12 cellular contexts compared by ENCODE assay signal in the genomic region with DNA sequence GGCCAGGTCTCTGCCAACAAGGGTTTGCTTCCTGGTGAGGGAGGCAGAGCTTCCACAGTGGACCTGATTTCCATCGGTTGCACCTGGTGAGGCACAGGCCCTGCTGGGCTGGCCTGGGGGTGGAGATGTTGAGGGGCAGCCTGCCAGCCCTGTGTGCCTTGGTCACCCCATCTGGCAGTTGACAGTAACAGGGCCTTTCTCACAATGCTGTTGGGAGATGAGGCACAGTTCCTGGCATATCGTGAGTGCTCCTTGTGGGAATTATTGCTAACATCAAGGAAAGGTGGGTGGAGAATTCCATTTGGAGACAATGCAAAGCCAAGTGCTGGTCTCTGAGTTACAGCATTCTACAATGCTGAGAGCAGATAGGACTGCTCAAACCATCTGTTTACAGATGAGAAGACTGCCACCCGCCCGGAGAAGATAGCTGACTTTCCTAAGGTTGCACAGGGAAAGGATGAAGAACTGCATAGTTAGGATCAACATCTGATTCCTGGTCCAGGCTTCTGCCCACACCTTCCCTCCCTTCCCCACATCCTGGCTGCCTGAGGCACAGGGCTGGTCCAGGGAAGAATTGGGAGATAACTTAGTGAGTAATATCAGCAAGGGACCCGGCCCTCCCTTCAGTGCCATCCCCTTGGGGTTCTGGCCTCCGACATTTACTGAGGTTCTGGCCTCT. TPM values are rescaled to one million over a fixed set of nuclear protein-coding genes. Genes with fewer than 3 reads are reported as not detected.
DNase-seq lines count a peak whose midpoint lies in the region; ATAC-seq, FAIRE-seq and TF ChIP-seq lines count a peak whose summit lies in the region.
"Had no signal": no experiment of that assay in that cellular context is flagged by ENCODE, and none has a peak within 500 bp of the region (broad histone marks: within the 10 kb centered on the region; RNA-seq: fewer than 3 reads in every experiment).

No MANE protein-coding gene starts in this region.

- H3K4me2 ChIP-seq in H1 (ENCODE audit: insufficient read depth in 1 of 2, low read depth in 2 of 2, low read length in 2 of 2) = peak overlapping the region; percentile 78 to 95

- H3K4me3 ChIP-seq in H1 (ENCODE audit: extremely low read depth in 1 of 4, insufficient read depth in 2 of 4, low read depth in 3 of 4, low read length in 4 of 4) = peak overlapping the region; percentile 73 to 97 (median 86); a peak in 7 of 8 replicates
- no peak overlapping the region for H3K4me3 ChIP-seq in mucosa of descending colon

- no peak overlapping the region for H2BK120ac ChIP-seq in H1 (replicated peaks; ENCODE audit: low read depth, low read length)

- peak overlapping the region; percentile 72; the same call in 1 of the 2 replicates for H2BK20ac ChIP-seq in H1 (ENCODE audit: low read length)

- FAIRE-seq in H1 (lab: Jason Lieb, UNC) = no peak

- H3K36me3 Mint-ChIP-seq in activated T-cell treated with anti-CD3 and anti-CD28 coated beads, Interleukin-2, amount 50 U/mL, for 72 hours (ENCODE audit: insufficient read depth in 2 of 2) = peaks cover 0 to 2% of the 10 kb centered on the region in 2 donors
- no peaks in the 10 kb centered on the region for H3K36me3 Mint-ChIP-seq in activated naive CD8-positive, alpha-beta T cell treated with anti-CD3 and anti-CD28 coated beads for 36 hours
- H3K36me3 Mint-ChIP-seq: activated CD4-positive, alpha-beta memory T cell treated with anti-CD3 and anti-CD28 coated beads for 36 hours had no signal

- H3K27me3 Mint-ChIP-seq in activated T-cell treated with anti-CD3 and anti-CD28 coated beads, Interleukin-2, amount 50 U/mL, for 72 hours (ENCODE audit: low read depth) = peaks cover 68% of the 10 kb centered on the region
- peaks cover 69% of the 10 kb centered on the region for H3K27me3 Mint-ChIP-seq in activated naive CD8-positive, alpha-beta T cell treated with anti-CD3 and anti-CD28 coated beads for 36 hours

- peak overlapping the region; percentile 93; the same call in 1 of the 2 replicates for H2BK5ac ChIP-seq in H1 (ENCODE audit: low read depth, low read length)

- no peak for TF ChIP-seq RAD21 in H1 (IDR thresholded peaks at IDR 0.05 in 1 of 2, conservative IDR thresholded peaks at IDR 0.05 in 1 of 2; ENCODE audit: low read depth in 2 of 2, low read length in 2 of 2)

- H3K79me2 ChIP-seq in H1 (ENCODE audit: control insufficient read depth in 1 of 2, insufficient read depth in 2 of 2, low read length in 2 of 2) = peaks cover 0 to 9% of the 10 kb centered on the region in 2 experiments; a peak in 1 of 4 replicates

- peak overlapping the region; percentile 87 for H4K91ac ChIP-seq in H1 (replicated peaks; ENCODE audit: insufficient read length, low read length)

- H3K27ac Mint-ChIP-seq in activated T-cell treated with anti-CD3 and anti-CD28 coated beads, Interleukin-2, amount 50 U/mL, for 72 hours = no peak overlapping the region
- no peak overlapping the region for H3K27ac Mint-ChIP-seq in activated naive CD8-positive, alpha-beta T cell treated with anti-CD3 and anti-CD28 coated beads for 36 hours
- H3K27ac Mint-ChIP-seq: activated CD4-positive, alpha-beta memory T cell treated with anti-CD3 and anti-CD28 coated beads for 36 hours had no signal

- no peak for DNase-seq in activated T-cell treated with anti-CD3 and anti-CD28 coated beads, Interleukin-2, amount 50 U/mL, for 72 hours
- DNase-seq in activated T-cell treated with anti-CD3 and anti-CD28 coated beads, Interleukin-2, amount 50 U/mL, for 48 hours = no peak
- DNase-seq in H1 (ENCODE audit: low read depth in 1 of 2, low spot score in 2 of 2) (no peak), mucosa of descending colon (no peak), ureter (ENCODE audit: low spot score) (peak; percentile 76), AML-193 (lab: John Stamatoyannopoulos, UW) (no peak)
- DNase-seq in activated naive CD8-positive, alpha-beta T cell treated with anti-CD3 and anti-CD28 coated beads for 36 hours = no peak
- DNase-seq: ACHN; activated CD4-positive, alpha-beta memory T cell treated with anti-CD3 and anti-CD28 coated beads for 36 hours; heart right ventricle; NCI-H1092 treated with DMSO at 0.1 percent for 48 hours had no signal

- H3K9ac ChIP-seq in H1 (replicated peaks in 1 of 4; ENCODE audit: extremely low read depth in 1 of 4, low read depth in 3 of 4, low read length in 3 of 4) = peak overlapping the region in 3 of 4 experiments; percentile 57 to 78 (median 62); a peak in 6 of 7 replicates

- peak overlapping the region; percentile 56; the same call in 1 of the 2 replicates for H2AK5ac ChIP-seq in H1 (ENCODE audit: low read depth, low read length)

- H3K23me2 ChIP-seq in H1 (ENCODE audit: low read depth, low read length) = peaks cover 11% of the 10 kb centered on the region

- H3K18ac ChIP-seq in H1 (ENCODE audit: extremely low read depth, low read length) = peak overlapping the region; percentile 95

- no peak for ATAC-seq in activated T-cell treated with anti-CD3 and anti-CD28 coated beads, Interleukin-2, amount 50 U/mL, for 72 hours (replicated peaks in 1 of 2)
- ATAC-seq in mucosa of descending colon (peak; percentile 15), HG03439 (IDR thresholded peaks at IDR 0.05; ENCODE audit: unreplicated experiment) (no peak)

- H2BK12ac ChIP-seq in H1 (ENCODE audit: low read depth, low read length) = peak overlapping the region; percentile 99

- 0 out of 2 replicates have a peak, but pooled peaks cover 2% of the 10 kb centered on the region for H3K79me1 ChIP-seq in H1 (ENCODE audit: low read depth, low read length)

- POLR2A ChIA-PET in H1 (lab: Charles Lee; ENCODE audit: partially characterized antibody) = interaction anchor here (0.8 to 4.2 kb wide), 13 partner anchors 9 to 386 kb away, joined by 3 to 26 read pairs (median 4); a partner anchor contains a TSS

- H3K56ac ChIP-seq in H1 (replicated peaks; ENCODE audit: insufficient read length, low read depth, low read length) = no peak overlapping the region

- H3K4me1 ChIP-seq in H1 (replicated peaks in 1 of 4; ENCODE audit: control insufficient read depth in 3 of 4, insufficient read depth in 4 of 4, low read length in 3 of 4) (peaks cover 10 to 27% (median 13%) of the 10 kb centered on the region in 4 experiments), mucosa of descending colon (ENCODE audit: low read depth) (peaks cover 12% of the 10 kb centered on the region)

- H3K4me1 Mint-ChIP-seq in activated T-cell treated with anti-CD3 and anti-CD28 coated beads, Interleukin-2, amount 50 U/mL, for 72 hours (ENCODE audit: low read depth) = peaks cover 7% of the 10 kb centered on the region
- H3K4me1 Mint-ChIP-seq in activated naive CD8-positive, alpha-beta T cell treated with anti-CD3 and anti-CD28 coated beads for 36 hours = peaks cover 4% of the 10 kb centered on the region

- H2AFZ ChIP-seq in H1 (ENCODE audit: low read length) = no peak overlapping the region; the same call in 1 of the 2 replicates

- 78% methylated on average over 6 of the region's 6 CpGs; no CpG with 5 or more reads in 1 of the 2 experiments for WGBS in H1 (ENCODE audit: extremely low coverage in 1 of 2, insufficient coverage in 1 of 2, insufficient read length in 1 of 2, insufficient replicate concordance in 2 of 2, low coverage in 1 of 2, low lambda C conversion rate in 2 of 2, missing lambda C conversion rate in 1 of 2), 2 experiments

- intact Hi-C loops in mucosa of descending colon (cut with DNase I, micrococcal nuclease) = no loop called here

- H4K8ac ChIP-seq in H1 (ENCODE audit: extremely low read depth, insufficient read depth, low read length) = peak overlapping the region; percentile 76

- H3K4ac ChIP-seq in H1 (replicated peaks; ENCODE audit: insufficient read length, low read depth, low read length) = peak overlapping the region; percentile 30

- H4K20me1 ChIP-seq in H1 (replicated peaks in 1 of 2; ENCODE audit: control insufficient read depth in 1 of 2, insufficient read depth in 2 of 2, low read length in 2 of 2) = no peaks in the 10 kb centered on the region

- TF ChIP-seq POLR2A in H1 (IDR thresholded peaks at IDR 0.05; ENCODE audit: control extremely low read depth in 1 of 2, low read depth in 2 of 2, low read length in 2 of 2) = peak in 1 of 2 experiments; percentile 13; a peak in 1 of 3 replicates

- peak overlapping the region; percentile 14 to 86 for H3K4me3 Mint-ChIP-seq in activated T-cell treated with anti-CD3 and anti-CD28 coated beads, Interleukin-2, amount 50 U/mL, for 72 hours
- H3K4me3 Mint-ChIP-seq in activated naive CD8-positive, alpha-beta T cell treated with anti-CD3 and anti-CD28 coated beads for 36 hours = no peak overlapping the region
- H3K4me3 Mint-ChIP-seq: activated CD4-positive, alpha-beta memory T cell treated with anti-CD3 and anti-CD28 coated beads for 36 hours had no signal

- TF ChIP-seq EP300 in H1 (IDR thresholded peaks at IDR 0.05; ENCODE audit: borderline replicate concordance in 1 of 2, low read depth in 2 of 2, low read length in 2 of 2) = no peak

- TF ChIP-seq CTCF in H1 (IDR thresholded peaks at IDR 0.05; ENCODE audit: control extremely low read depth in 1 of 3, insufficient read depth in 1 of 3, low read depth in 1 of 3, low read length in 3 of 3) = no peak
- TF ChIP-seq CTCF in mucosa of descending colon (IDR thresholded peaks at IDR 0.05) = no peak

- peak overlapping the region; percentile 38; the same call in 1 of the 2 replicates for H3K27ac ChIP-seq in H1 (ENCODE audit: low read depth, low read length)

- H3K14ac ChIP-seq in H1 (ENCODE audit: insufficient read length) = no peak overlapping the region

- no peaks in the 10 kb centered on the region for H3K9me3 Mint-ChIP-seq in activated T-cell treated with anti-CD3 and anti-CD28 coated beads, Interleukin-2, amount 50 U/mL, for 72 hours
- H3K9me3 Mint-ChIP-seq in activated naive CD8-positive, alpha-beta T cell treated with anti-CD3 and anti-CD28 coated beads for 36 hours = no peaks in the 10 kb centered on the region
- H3K9me3 Mint-ChIP-seq: activated CD4-positive, alpha-beta memory T cell treated with anti-CD3 and anti-CD28 coated beads for 36 hours had no signal

- H4K5ac ChIP-seq in H1 (ENCODE audit: insufficient read length, low read depth, low read length) = peak overlapping the region; percentile 10

- H3K9me3 ChIP-seq in H1 (ENCODE audit: insufficient read depth in 2 of 2, low read depth in 1 of 2, low read length in 1 of 2) (no peaks in the 10 kb centered on the region), mucosa of descending colon (no peaks in the 10 kb centered on the region)
- H3K9me3 ChIP-seq: heart right ventricle had no signal

- peak overlapping the region; percentile 92 for H2BK15ac ChIP-seq in H1 (ENCODE audit: low read length)

- H3K36me3 ChIP-seq in H1 (ENCODE audit: control insufficient read depth in 2 of 4, insufficient read depth in 4 of 4, low read length in 3 of 4) (no peaks in the 10 kb centered on the region), mucosa of descending colon (ENCODE audit: low read depth) (no peaks in the 10 kb centered on the region)
- H3K36me3 ChIP-seq: heart right ventricle had no signal

- CTCF ChIA-PET in H1 (lab: Charles Lee; ENCODE audit: partially characterized antibody) = interaction anchor here (1.1 to 19.2 kb wide), 5 partner anchors 8 to 134 kb away, joined by 4 to 415 read pairs (median 5); no protein-coding TSS in a partner anchor

- H3K23ac ChIP-seq in H1 (ENCODE audit: insufficient read length) = no peak overlapping the region

- peaks cover 0 to 6% (median 2%) of the 10 kb centered on the region in 4 experiments; a peak in 3 of 7 replicates for H3K27me3 ChIP-seq in H1 (replicated peaks in 1 of 4; ENCODE audit: control insufficient read depth in 3 of 4, extremely low read depth in 1 of 4, insufficient read depth in 3 of 4, low read length in 3 of 4)

RNA-seq across cellular contexts. Expression of a gene that starts 1.8 kb away (rescaled TPM):
- under 1 TPM; 0.23 to 0.31 TPM for total RNA-seq in activated T-cell treated with anti-CD3 and anti-CD28 coated beads, Interleukin-2, amount 50 U/mL, for 72 hours
- total RNA-seq in H1 (2021; fragmentation: NEBNext Ultra II Directional; extraction: Animal tissue kit (Norgen Biotek cat#: 25700)) = 30.8 and 31.4 TPM in 2 replicates
- polyA plus RNA-seq in H1 (2011; rRNA removed) = 60.0 and 97.0 TPM in 2 replicates
- polyA plus RNA-seq in H1 (2011; cell fraction: cytosol; rRNA removed) = 36.3 TPM
- polyA plus RNA-seq in H1 (2011; cell fraction: nucleus; rRNA removed) = 49.8 TPM
- 18.5 to 44.5 TPM (median 39.0 TPM) in 4 replicates for polyA plus RNA-seq in H1 (2012, experiment 1 of 2)
- 28.2 TPM for polyA plus RNA-seq in H1 (2012, experiment 2 of 2)
- polyA plus RNA-seq in H1 (2013, experiment 1 of 2) = 40.3 TPM
- polyA plus RNA-seq in H1 (2013, experiment 2 of 2) = 43.1 TPM
- 16.9 and 18.9 TPM in 2 replicates for polyA minus RNA-seq in H1 (2011; rRNA and poly(A)+ RNA removed)
- polyA minus RNA-seq in H1 (2011; cell fraction: cytosol; rRNA and poly(A)+ RNA removed) = 25.8 TPM
- polyA minus RNA-seq in H1 (2011; cell fraction: nucleus; rRNA and poly(A)+ RNA removed) = 14.2 TPM
- 100 to 1,000 TPM; 146 to 381 (median 225) TPM for total RNA-seq in mucosa of descending colon
- 237 TPM for total RNA-seq in ureter
- under 1 TPM in 1 of 2 experiments, not detected in 1; 0.16 TPM for total RNA-seq in activated naive CD8-positive, alpha-beta T cell treated with anti-CD3 and anti-CD28 coated beads for 36 hours

RNA-seq across cellular contexts. Expression of a gene that starts 42.0 kb away (rescaled TPM):
- total RNA-seq in activated T-cell treated with anti-CD3 and anti-CD28 coated beads, Interleukin-2, amount 50 U/mL, for 72 hours = not detected
- total RNA-seq in H1 (2021; fragmentation: NEBNext Ultra II Directional; extraction: Animal tissue kit (Norgen Biotek cat#: 25700)) = 31.4 and 34.8 TPM in 2 replicates
- 29.5 and 43.9 TPM in 2 replicates for polyA plus RNA-seq in H1 (2011; rRNA removed)
- polyA plus RNA-seq in H1 (2011; cell fraction: cytosol; rRNA removed) = 46.1 TPM
- 32.9 TPM for polyA plus RNA-seq in H1 (2011; cell fraction: nucleus; rRNA removed)
- 51.7 to 65.2 TPM (median 58.2 TPM) in 4 replicates for polyA plus RNA-seq in H1 (2012, experiment 1 of 2)
- polyA plus RNA-seq in H1 (2012, experiment 2 of 2) = 15.5 TPM
- polyA plus RNA-seq in H1 (2013, experiment 1 of 2) = 20.4 TPM
- 21.3 TPM for polyA plus RNA-seq in H1 (2013, experiment 2 of 2)
- polyA minus RNA-seq in H1 (2011; rRNA and poly(A)+ RNA removed) = 58.1 and 66.4 TPM in 2 replicates
- polyA minus RNA-seq in H1 (2011; cell fraction: cytosol; rRNA and poly(A)+ RNA removed) = 20.0 TPM
- 15.2 TPM for polyA minus RNA-seq in H1 (2011; cell fraction: nucleus; rRNA and poly(A)+ RNA removed)
- total RNA-seq in mucosa of descending colon (1 to 10 TPM; 5.6 to 7.8 (median 7.1) TPM), ureter (15.9 TPM)
- total RNA-seq in activated naive CD8-positive, alpha-beta T cell treated with anti-CD3 and anti-CD28 coated beads for 36 hours = not detected
- total RNA-seq: activated CD4-positive, alpha-beta memory T cell treated with anti-CD3 and anti-CD28 coated beads for 36 hours had no signal

Comparison
In these comparisons a context has a peak if more than half of its experiments do, and no peak if none do; other contexts are left out.
1. RNA of a gene that starts 1.8 kb away (total RNA-seq): 237 TPM in ureter (single experiment), 146 to 381 TPM in mucosa of descending colon and 30.8 to 31.4 TPM in H1; 0.23 to 0.31 TPM in activated T-cell treated with anti-CD3 and anti-CD28 coated beads, Interleukin-2, amount 50 U/mL, for 72 hours and 0.16 TPM in activated naive CD8-positive, alpha-beta T cell treated with anti-CD3 and anti-CD28 coated beads for 36 hours; every median in the first group is over 10 times any median in the second.
2. RNA of a gene that starts 42.0 kb away (total RNA-seq): 31.4 to 34.8 TPM in H1, 15.9 TPM in ureter (single experiment) and 5.6 to 7.8 TPM in mucosa of descending colon; not detected in activated naive CD8-positive, alpha-beta T cell treated with anti-CD3 and anti-CD28 coated beads for 36 hours and not detected in activated T-cell treated with anti-CD3 and anti-CD28 coated beads, Interleukin-2, amount 50 U/mL, for 72 hours; every median in the first group is over 4 times any median in the second.